Comparison of ENCODE assay signal across 3 cellular contexts in the genomic region with DNA sequence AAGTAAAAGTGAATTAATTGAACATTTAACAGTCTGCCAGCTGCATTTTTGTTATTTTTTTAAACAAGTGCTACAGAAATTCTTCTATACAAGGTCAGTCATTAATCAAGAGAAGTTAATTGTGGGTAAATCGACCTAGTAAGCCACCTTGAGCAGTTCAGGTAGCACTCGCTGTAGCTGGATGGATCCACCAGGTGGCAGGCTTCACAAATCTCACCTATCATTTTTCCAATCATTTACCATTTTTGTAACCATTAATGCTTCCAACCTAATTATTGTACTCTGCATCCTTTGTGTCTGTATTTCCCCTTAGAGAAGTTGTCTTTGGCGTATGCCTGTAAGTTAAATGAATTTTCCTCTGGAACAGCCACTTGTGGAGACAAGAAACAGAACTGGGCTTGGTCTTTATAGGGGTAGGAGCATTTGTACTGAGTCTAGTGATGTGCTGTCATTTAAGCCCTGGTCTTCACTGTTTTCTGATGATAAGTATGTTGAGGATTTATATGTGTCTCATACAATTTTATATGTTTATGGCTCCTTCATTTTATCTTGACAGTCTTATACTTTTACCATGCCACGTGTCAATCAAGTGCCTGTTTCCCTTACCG.
A peak's percentile ranks its signal among the peaks of the same experiment; 100 is the strongest.
TF ChIP-seq lines count a peak whose summit lies in the region.

No MANE protein-coding gene starts in this region.

TF ChIP-seq in GM12891, 5 proteins besides CTCF, POLR2A, EP300 and RAD21:
- no peak for TF ChIP-seq POU2F2 (IDR thresholded peaks at IDR 0.05; ENCODE audit: low read depth, low read length)
- no peak for TF ChIP-seq TAF1 (IDR thresholded peaks at IDR 0.05; ENCODE audit: low read depth, low read length)
- TF ChIP-seq PAX5 (IDR thresholded peaks at IDR 0.05; ENCODE audit: insufficient read depth, low read length, severe bottlenecking): no peak
- no peak for TF ChIP-seq SPI1 (IDR thresholded peaks at IDR 0.05; ENCODE audit: low read depth, low read length)
- no peak for TF ChIP-seq POLR2AphosphoS5 (IDR thresholded peaks at IDR 0.05; ENCODE audit: low read depth, low read length)

TF ChIP-seq in K562, 482 proteins besides CTCF, POLR2A, EP300 and RAD21 (continues in another document):
- TF ChIP-seq, protein P1, sequence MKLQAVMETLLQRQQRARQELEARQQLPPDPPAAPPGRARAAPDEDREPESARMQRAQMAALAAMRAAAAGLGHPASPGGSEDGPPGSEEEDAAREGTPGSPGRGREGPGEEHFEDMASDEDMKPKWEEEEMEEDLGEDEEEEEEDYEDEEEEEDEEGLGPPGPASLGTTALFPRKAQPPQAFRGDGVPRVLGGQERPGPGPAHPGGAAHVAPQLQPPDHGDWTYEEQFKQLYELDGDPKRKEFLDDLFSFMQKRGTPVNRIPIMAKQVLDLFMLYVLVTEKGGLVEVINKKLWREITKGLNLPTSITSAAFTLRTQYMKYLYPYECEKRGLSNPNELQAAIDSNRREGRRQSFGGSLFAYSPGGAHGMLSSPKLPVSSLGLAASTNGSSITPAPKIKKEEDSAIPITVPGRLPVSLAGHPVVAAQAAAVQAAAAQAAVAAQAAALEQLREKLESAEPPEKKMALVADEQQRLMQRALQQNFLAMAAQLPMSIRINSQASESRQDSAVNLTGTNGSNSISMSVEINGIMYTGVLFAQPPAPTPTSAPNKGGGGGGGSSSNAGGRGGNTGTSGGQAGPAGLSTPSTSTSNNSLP (IDR thresholded peaks at IDR 0.05; ENCODE audit: borderline replicate concordance, low read depth, low read length): 0 out of 2 replicates have a peak, but pooled peaks have one; percentile 63
- peak; percentile 24; the same call in 1 of the 2 replicates for TF ChIP-seq SMC3 (conservative IDR thresholded peaks at IDR 0.05; ENCODE audit: insufficient read depth, low read depth, low read length)
- TF ChIP-seq KAT2B (IDR thresholded peaks at IDR 0.05; ENCODE audit: low read depth, low read length): no peak
- TF ChIP-seq TFAM (CRISPR knock-in tag; conservative IDR thresholded peaks at IDR 0.05): no peak
- no peak for TF ChIP-seq L3MBTL2 (IDR thresholded peaks at IDR 0.05)
- TF ChIP-seq GATAD2B (IDR thresholded peaks at IDR 0.05; ENCODE audit: borderline replicate concordance): no peak
- no peak for TF ChIP-seq ATF7 (IDR thresholded peaks at IDR 0.05)
- no peak for TF ChIP-seq TAL1 (IDR thresholded peaks at IDR 0.05)
- peak; percentile 14 for TF ChIP-seq DACH1 (IDR thresholded peaks at IDR 0.05; ENCODE audit: partially characterized antibody)
- no peak for TF ChIP-seq MIER1 (IDR thresholded peaks at IDR 0.05; ENCODE audit: low read depth)
- TF ChIP-seq, protein P2, sequence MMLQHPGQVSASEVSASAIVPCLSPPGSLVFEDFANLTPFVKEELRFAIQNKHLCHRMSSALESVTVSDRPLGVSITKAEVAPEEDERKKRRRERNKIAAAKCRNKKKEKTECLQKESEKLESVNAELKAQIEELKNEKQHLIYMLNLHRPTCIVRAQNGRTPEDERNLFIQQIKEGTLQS (IDR thresholded peaks at IDR 0.05): no peak
- TF ChIP-seq, protein P2 (CRISPR knock-in tag; conservative IDR thresholded peaks at IDR 0.05): no peak
- no peak for TF ChIP-seq SRSF1 (IDR thresholded peaks at IDR 0.05; ENCODE audit: low read depth, low read length)
- TF ChIP-seq EGR1 (conservative IDR thresholded peaks at IDR 0.05): no peak
- TF ChIP-seq DEAF1 (CRISPR knock-in tag; IDR thresholded peaks at IDR 0.05): 0 out of 2 replicates have a peak, but pooled peaks have one; percentile 17
- no peak for TF ChIP-seq SIRT6 (IDR thresholded peaks at IDR 0.05; ENCODE audit: low read depth, low read length)
- no peak for TF ChIP-seq ZNF133 (CRISPR knock-in tag; IDR thresholded peaks at IDR 0.05)
- no peak for TF ChIP-seq PRPF4 (IDR thresholded peaks at IDR 0.05; ENCODE audit: insufficient read depth, low read depth, low read length, poor library complexity, severe bottlenecking)
- TF ChIP-seq POLR2G (IDR thresholded peaks at IDR 0.05; ENCODE audit: low read depth, low read length): no peak
- TF ChIP-seq, protein P3, sequence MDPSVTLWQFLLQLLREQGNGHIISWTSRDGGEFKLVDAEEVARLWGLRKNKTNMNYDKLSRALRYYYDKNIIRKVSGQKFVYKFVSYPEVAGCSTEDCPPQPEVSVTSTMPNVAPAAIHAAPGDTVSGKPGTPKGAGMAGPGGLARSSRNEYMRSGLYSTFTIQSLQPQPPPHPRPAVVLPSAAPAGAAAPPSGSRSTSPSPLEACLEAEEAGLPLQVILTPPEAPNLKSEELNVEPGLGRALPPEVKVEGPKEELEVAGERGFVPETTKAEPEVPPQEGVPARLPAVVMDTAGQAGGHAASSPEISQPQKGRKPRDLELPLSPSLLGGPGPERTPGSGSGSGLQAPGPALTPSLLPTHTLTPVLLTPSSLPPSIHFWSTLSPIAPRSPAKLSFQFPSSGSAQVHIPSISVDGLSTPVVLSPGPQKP (CRISPR knock-in tag; IDR thresholded peaks at IDR 0.05): no peak
- TF ChIP-seq CTBP1 (IDR thresholded peaks at IDR 0.05; ENCODE audit: borderline replicate concordance): no peak
- TF ChIP-seq, protein P4, sequence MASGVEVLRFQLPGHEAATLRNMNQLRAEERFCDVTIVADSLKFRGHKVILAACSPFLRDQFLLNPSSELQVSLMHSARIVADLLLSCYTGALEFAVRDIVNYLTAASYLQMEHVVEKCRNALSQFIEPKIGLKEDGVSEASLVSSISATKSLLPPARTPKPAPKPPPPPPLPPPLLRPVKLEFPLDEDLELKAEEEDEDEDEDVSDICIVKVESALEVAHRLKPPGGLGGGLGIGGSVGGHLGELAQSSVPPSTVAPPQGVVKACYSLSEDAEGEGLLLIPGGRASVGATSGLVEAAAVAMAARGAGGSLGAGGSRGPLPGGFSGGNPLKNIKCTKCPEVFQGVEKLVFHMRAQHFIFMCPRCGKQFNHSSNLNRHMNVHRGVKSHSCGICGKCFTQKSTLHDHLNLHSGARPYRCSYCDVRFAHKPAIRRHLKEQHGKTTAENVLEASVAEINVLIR (CRISPR knock-in tag; IDR thresholded peaks at IDR 0.05): no peak

TF ChIP-seq in HepG2, 621 proteins besides CTCF, POLR2A, EP300 and RAD21:
- TF ChIP-seq SMC3 (IDR thresholded peaks at IDR 0.05; ENCODE audit: low read length): peak; percentile 77
- peak; percentile 50 for TF ChIP-seq STAG1 (CRISPR knock-in tag; IDR thresholded peaks at IDR 0.05)
- TF ChIP-seq ZNF652 (CRISPR knock-in tag; IDR thresholded peaks at IDR 0.05; ENCODE audit: borderline replicate concordance, low read depth): no peak
